14 cellular contexts compared by ENCODE assay signal in the genomic region with DNA sequence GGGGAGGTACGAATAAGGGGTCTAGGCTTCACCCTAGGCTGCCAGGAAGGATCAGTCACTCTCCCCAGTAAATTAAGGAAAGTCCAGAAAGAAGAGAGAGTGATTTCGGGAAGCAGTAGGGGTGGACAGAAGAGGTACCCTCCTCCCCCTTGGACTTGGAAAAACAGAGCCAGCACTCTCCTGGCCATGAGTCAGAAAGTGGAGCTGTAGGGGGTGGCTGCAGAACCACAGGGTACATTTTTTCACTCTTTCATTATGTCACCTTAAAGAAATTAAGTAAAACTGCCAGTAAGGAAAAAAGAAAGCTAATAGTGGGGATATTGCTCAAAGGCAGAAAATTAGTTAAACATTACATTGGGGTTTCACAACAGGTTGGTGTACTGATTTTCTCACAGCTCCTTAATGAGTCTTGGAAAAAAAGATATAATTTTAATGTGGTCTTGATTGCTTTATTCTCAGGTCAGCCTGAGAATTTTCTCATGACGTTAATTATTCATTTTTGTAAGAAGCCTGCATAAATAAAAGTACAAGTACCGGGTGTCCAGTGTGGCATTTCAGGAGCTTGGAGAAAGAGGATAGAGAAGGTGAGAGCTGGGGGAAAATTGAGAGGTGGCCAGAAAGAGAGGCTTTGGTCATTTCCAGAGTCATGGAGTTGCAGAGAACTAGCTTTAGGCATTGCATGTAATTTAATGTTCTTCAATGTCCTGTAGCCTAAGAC. TPM values are rescaled to one million over a fixed set of nuclear protein-coding genes. Genes with fewer than 3 reads are reported as not detected.
A peak's percentile ranks its signal among the peaks of the same experiment; 100 is the strongest.
DNase-seq lines count a peak whose midpoint lies in the region; ATAC-seq lines count a peak whose summit lies in the region.
"Had no signal": no experiment of that assay in that cellular context is flagged by ENCODE, and none has a peak within 500 bp of the region (broad histone marks: within the 10 kb centered on the region; RNA-seq: fewer than 3 reads in every experiment).

No MANE protein-coding gene starts in this region.

- peaks cover 21% of the 10 kb centered on the region for H3K36me3 Mint-ChIP-seq in activated CD8-positive, alpha-beta memory T cell treated with anti-CD3 and anti-CD28 coated beads, Interleukin-2, amount 10 ng/mL, durations not matched to agents 7 days and 5 days
- H3K36me3 Mint-ChIP-seq in activated naive CD8-positive, alpha-beta T cell treated with anti-CD3 and anti-CD28 coated beads for 36 hours, result no peaks in the 10 kb centered on the region
- H3K36me3 Mint-ChIP-seq: activated naive CD4-positive, alpha-beta T cell treated with anti-CD3 and anti-CD28 coated beads, Interleukin-2, amount 10 ng/mL, durations not matched to agents 7 days and 5 days; stimulated activated memory B cell treated with anti-CD40 and anti-IgM and Interleukin-4, amounts not matched to agents 10 μg/mL and 1 μg/mL and 100 μg/mL, for 72 hours had no signal

- no peak overlapping the region for H3K4me3 Mint-ChIP-seq in activated CD8-positive, alpha-beta memory T cell treated with anti-CD3 and anti-CD28 coated beads, Interleukin-2, amount 10 ng/mL, durations not matched to agents 7 days and 5 days
- H3K4me3 Mint-ChIP-seq in activated naive CD8-positive, alpha-beta T cell treated with anti-CD3 and anti-CD28 coated beads for 36 hours, result peak overlapping the region; percentile 11
- peak overlapping the region; percentile 24 to 59 for H3K4me3 Mint-ChIP-seq in stimulated activated naive CD8-positive, alpha-beta T cell treated with anti-CD3 and anti-CD28 coated beads, Interleukin-15, amount 100 ng/mL, for 72 hours
- H3K4me3 Mint-ChIP-seq: activated naive CD4-positive, alpha-beta T cell treated with anti-CD3 and anti-CD28 coated beads, Interleukin-2, amount 10 ng/mL, durations not matched to agents 7 days and 5 days; stimulated activated memory B cell treated with anti-CD40 and anti-IgM and Interleukin-4, amounts not matched to agents 10 μg/mL and 1 μg/mL and 100 μg/mL, for 72 hours had no signal

- CTCF ChIA-PET in activated CD8-positive, alpha-beta memory T cell treated with anti-CD3 and anti-CD28 coated beads, Interleukin-2, amount 10 ng/mL, durations not matched to agents 7 days and 5 days (lab: Charles Lee), result interaction anchor here (1.0 to 2.3 kb wide), 7 partner anchors 13 to 435 kb away, joined by 3 to 7 read pairs (median 3); no protein-coding TSS in a partner anchor

- H3K27me3 Mint-ChIP-seq in activated CD8-positive, alpha-beta memory T cell treated with anti-CD3 and anti-CD28 coated beads, Interleukin-2, amount 10 ng/mL, durations not matched to agents 7 days and 5 days, result peaks cover 10% of the 10 kb centered on the region
- no peaks in the 10 kb centered on the region for H3K27me3 Mint-ChIP-seq in activated naive CD8-positive, alpha-beta T cell treated with anti-CD3 and anti-CD28 coated beads for 36 hours
- no peaks in the 10 kb centered on the region for H3K27me3 Mint-ChIP-seq in stimulated activated naive CD8-positive, alpha-beta T cell treated with anti-CD3 and anti-CD28 coated beads, Interleukin-15, amount 100 ng/mL, for 72 hours

- ATAC-seq in activated CD8-positive, alpha-beta memory T cell treated with anti-CD3 and anti-CD28 coated beads, Interleukin-2, amount 10 ng/mL, durations not matched to agents 7 days and 5 days, result no peak
- no peak for ATAC-seq in stimulated activated naive CD8-positive, alpha-beta T cell treated with anti-CD3 and anti-CD28 coated beads, Interleukin-15, amount 100 ng/mL, for 72 hours

- H3K4me1 Mint-ChIP-seq in activated CD8-positive, alpha-beta memory T cell treated with anti-CD3 and anti-CD28 coated beads, Interleukin-2, amount 10 ng/mL, durations not matched to agents 7 days and 5 days, result peaks cover 26% of the 10 kb centered on the region
- peaks cover 36% of the 10 kb centered on the region for H3K4me1 Mint-ChIP-seq in activated naive CD8-positive, alpha-beta T cell treated with anti-CD3 and anti-CD28 coated beads for 36 hours
- H3K4me1 Mint-ChIP-seq in stimulated activated naive CD8-positive, alpha-beta T cell treated with anti-CD3 and anti-CD28 coated beads, Interleukin-15, amount 100 ng/mL, for 72 hours, result peaks cover 59% of the 10 kb centered on the region

- DNase-seq in activated CD8-positive, alpha-beta memory T cell treated with anti-CD3 and anti-CD28 coated beads, Interleukin-2, amount 10 ng/mL, durations not matched to agents 7 days and 5 days, result no peak
- DNase-seq in activated CD8-positive, alpha-beta memory T cell treated with anti-CD3 and anti-CD28 coated beads, Interleukin-2, amount 50 U/mL, for 4 hours, result no peak
- DNase-seq in activated naive CD8-positive, alpha-beta T cell treated with anti-CD3 and anti-CD28 coated beads for 36 hours, result no peak
- peak; percentile 41 for DNase-seq in iris pigment epithelial cell (ENCODE audit: low read depth)
- DNase-seq in stimulated activated naive CD8-positive, alpha-beta T cell treated with anti-CD3 and anti-CD28 coated beads, Interleukin-15, amount 100 ng/mL, for 72 hours, result no peak
- DNase-seq in GM19238 (ENCODE audit: insufficient read length, low spot score), result no peak
- DNase-seq in NCI-H2196 treated with DMSO at 0.1 percent for 48 hours (lab: John Stamatoyannopoulos, UW; ENCODE audit: unreplicated experiment), result no peak
- no peak for DNase-seq in cerebellar cortex (ENCODE audit: low spot score)
- DNase-seq: activated naive CD4-positive, alpha-beta T cell treated with anti-CD3 and anti-CD28 coated beads, Interleukin-2, amount 10 ng/mL, durations not matched to agents 7 days and 5 days; effector CD8-positive, alpha-beta T cell; GF-D8; NCI-H524 treated with DMSO at 0.1 percent for 48 hours had no signal

- peak overlapping the region; percentile 60 for H3K27ac Mint-ChIP-seq in activated CD8-positive, alpha-beta memory T cell treated with anti-CD3 and anti-CD28 coated beads, Interleukin-2, amount 10 ng/mL, durations not matched to agents 7 days and 5 days
- H3K27ac Mint-ChIP-seq in activated naive CD8-positive, alpha-beta T cell treated with anti-CD3 and anti-CD28 coated beads for 36 hours, result peak overlapping the region; percentile 25
- peak overlapping the region; percentile 82 to 95 for H3K27ac Mint-ChIP-seq in stimulated activated naive CD8-positive, alpha-beta T cell treated with anti-CD3 and anti-CD28 coated beads, Interleukin-15, amount 100 ng/mL, for 72 hours
- H3K27ac Mint-ChIP-seq: activated naive CD4-positive, alpha-beta T cell treated with anti-CD3 and anti-CD28 coated beads, Interleukin-2, amount 10 ng/mL, durations not matched to agents 7 days and 5 days; stimulated activated memory B cell treated with anti-CD40 and anti-IgM and Interleukin-4, amounts not matched to agents 10 μg/mL and 1 μg/mL and 100 μg/mL, for 72 hours had no signal

- H3K9me3 Mint-ChIP-seq in activated CD8-positive, alpha-beta memory T cell treated with anti-CD3 and anti-CD28 coated beads, Interleukin-2, amount 10 ng/mL, durations not matched to agents 7 days and 5 days (ENCODE audit: low read depth), result peaks cover 3% of the 10 kb centered on the region
- no peaks in the 10 kb centered on the region for H3K9me3 Mint-ChIP-seq in activated naive CD8-positive, alpha-beta T cell treated with anti-CD3 and anti-CD28 coated beads for 36 hours
- H3K9me3 Mint-ChIP-seq in stimulated activated naive CD8-positive, alpha-beta T cell treated with anti-CD3 and anti-CD28 coated beads, Interleukin-15, amount 100 ng/mL, for 72 hours, result no peaks in the 10 kb centered on the region
- H3K9me3 Mint-ChIP-seq: stimulated activated memory B cell treated with anti-CD40 and anti-IgM and Interleukin-4, amounts not matched to agents 10 μg/mL and 1 μg/mL and 100 μg/mL, for 72 hours had no signal

RNA-seq across cellular contexts. Expression of gene AOAH, which starts 23.1 kb away (rescaled TPM):
- 10 to 100 TPM; 44.5 to 48.8 TPM for total RNA-seq in activated CD8-positive, alpha-beta memory T cell treated with anti-CD3 and anti-CD28 coated beads, Interleukin-2, amount 10 ng/mL, durations not matched to agents 7 days and 5 days
- 1 to 10 TPM; 5.3 to 7.1 TPM for total RNA-seq in activated naive CD8-positive, alpha-beta T cell treated with anti-CD3 and anti-CD28 coated beads for 36 hours
- total RNA-seq: myocyte had no signal

Comparison
In these comparisons a context has a peak if more than half of its experiments do, and no peak if none do; other contexts are left out.
1. H3K27ac Mint-ChIP-seq: peak in every context shown above with its lines; median percentile 88 in stimulated activated naive CD8-positive, alpha-beta T cell treated with anti-CD3 and anti-CD28 coated beads, Interleukin-15, amount 100 ng/mL, for 72 hours; 60 in activated CD8-positive, alpha-beta memory T cell treated with anti-CD3 and anti-CD28 coated beads, Interleukin-2, amount 10 ng/mL, durations not matched to agents 7 days and 5 days; 25 in activated naive CD8-positive, alpha-beta T cell treated with anti-CD3 and anti-CD28 coated beads for 36 hours.
2. RNA of gene AOAH, which starts 23.1 kb away (total RNA-seq): 44.5 to 48.8 TPM in activated CD8-positive, alpha-beta memory T cell treated with anti-CD3 and anti-CD28 coated beads, Interleukin-2, amount 10 ng/mL, durations not matched to agents 7 days and 5 days; 5.3 to 7.1 TPM in activated naive CD8-positive, alpha-beta T cell treated with anti-CD3 and anti-CD28 coated beads for 36 hours; every median in the first group is over 4 times any median in the second.